Comparison of ENCODE assay signal across 12 cellular contexts in genomic region chr2:28300921-28301341, GRCh38.
DNase-seq lines count a peak whose midpoint lies in the region; ATAC-seq and TF ChIP-seq lines count a peak whose summit lies in the region.
"Had no signal": no experiment of that assay in that cellular context is flagged by ENCODE, and none has a peak within 500 bp of the region (broad histone marks: within the 10 kb centered on the region; RNA-seq: fewer than 3 reads in every experiment).

No MANE protein-coding gene starts in this region.

- ATAC-seq in gastroesophageal sphincter: peak; percentile 89
- ATAC-seq: activated CD4-positive, CD25-positive, alpha-beta regulatory T cell treated with anti-CD3 and anti-CD28 coated beads, Interleukin-2, amount 50 U/mL, for 24 hours had no signal

- DNase-seq in HCEC 1CT: peak; percentile 77
- DNase-seq in astrocyte of the spinal cord (ENCODE audit: low read depth, low spot score): peak; percentile 91
- DNase-seq in superior temporal gyrus (ENCODE audit: extremely low spot score): peak; percentile 9
- no peak for DNase-seq in A673 (ENCODE audit: low spot score)
- DNase-seq in ureter (ENCODE audit: low spot score): no peak
- no peak for DNase-seq in hepatic stellate cell (ENCODE audit: low spot score)
- DNase-seq: DMS53; Kasumi-1; NCI-H2107; stimulated activated CD4-positive, alpha-beta T cell treated with anti-CD3 and anti-CD28 coated beads, Interleukin-15, amount 100 ng/mL, for 24 hours had no signal

- no TSS peak for BruUV-seq in A673 (replicated peaks; lab: Mats Ljungman, UMichigan)

- TF ChIP-seq EP300 in gastroesophageal sphincter (IDR thresholded peaks at IDR 0.05): peak; percentile 45

- H3K27ac ChIP-seq in gastroesophageal sphincter (peak overlapping the region; percentile 64 to 83 (median 80)), A673 (ENCODE audit: low read depth, low read length, poor library complexity, severe bottlenecking) (no peak overlapping the region)

- H3K9me3 ChIP-seq in gastroesophageal sphincter (peaks cover 0 to 7% (median 0%) of the 10 kb centered on the region in 3 donors), A673 (ENCODE audit: low read depth, low read length, poor library complexity, severe bottlenecking) (peaks cover 8% of the 10 kb centered on the region)

- H3K27me3 ChIP-seq in gastroesophageal sphincter (no peaks in the 10 kb centered on the region), A673 (replicated peaks; ENCODE audit: insufficient read depth, low read depth, low read length, poor library complexity) (no peaks in the 10 kb centered on the region)

- H3K4me1 ChIP-seq in gastroesophageal sphincter: peaks cover 3 to 18% (median 4%) of the 10 kb centered on the region in 3 donors
- no peaks in the 10 kb centered on the region for H3K4me1 ChIP-seq in A673 (ENCODE audit: insufficient read depth, low read length, poor library complexity, severe bottlenecking)

- no peak for TF ChIP-seq POLR2A in gastroesophageal sphincter (IDR thresholded peaks at IDR 0.05)

- in situ Hi-C loops in astrocyte of the spinal cord (cut with HindIII; ENCODE audit: low sequenced_read_pairs): no loop called here

- H3K4me3 ChIP-seq in astrocyte of the spinal cord (ENCODE audit: low read depth, low read length) (no peak overlapping the region), gastroesophageal sphincter (peak overlapping the region; percentile 20 to 24), A673 (ENCODE audit: low read depth, low read length, poor library complexity, severe bottlenecking) (no peak overlapping the region)

- 10 to 32% methylated on average over 3 of the region's 3 CpGs for WGBS in gastroesophageal sphincter (ENCODE audit: low coverage in 1 of 2), 2 donors

- POLR2A ChIA-PET in A673 (lab: Charles Lee; ENCODE audit: low non-redundant PET): no interaction called here

- CTCF ChIA-PET in A673 (lab: Charles Lee): interaction anchor here (0.5 kb wide), 1 partner anchor 282 kb away, joined by 5 read pairs; no protein-coding TSS in a partner anchor

- intact Hi-C loops in A673 (cut with micrococcal nuclease; ENCODE audit: unreplicated experiment): no loop called here

- no peak for TF ChIP-seq CTCF in astrocyte of the spinal cord (IDR thresholded peaks at IDR 0.05; ENCODE audit: low read depth, low read length)
- no peak for TF ChIP-seq CTCF in gastroesophageal sphincter (IDR thresholded peaks at IDR 0.05)
- no peak for TF ChIP-seq CTCF in A673 (conservative IDR thresholded peaks at IDR 0.05; ENCODE audit: low read depth, low read length)

- H3K36me3 ChIP-seq in gastroesophageal sphincter: peaks cover 0 to 3% of the 10 kb centered on the region in 2 donors
- H3K36me3 ChIP-seq in A673 (ENCODE audit: insufficient read depth, low read length, poor library complexity, severe bottlenecking): no peaks in the 10 kb centered on the region

Comparison
In these comparisons a context has a peak if more than half of its experiments do, and no peak if none do; other contexts are left out.
1. DNase-seq: peak in HCEC 1CT (single experiment), astrocyte of the spinal cord (single experiment) and superior temporal gyrus (single experiment); none in A673 (single experiment), ureter (single experiment) and hepatic stellate cell (single experiment).
2. H3K4me3 ChIP-seq: peak in gastroesophageal sphincter (2 of 2); none in astrocyte of the spinal cord (single experiment) and A673 (single experiment).